In genomic region chr20:24741673-24742072, GRCh38 we compare ENCODE assay signal across 14 cellular contexts.
DNase-seq lines count a peak whose midpoint lies in the region; ATAC-seq and TF ChIP-seq lines count a peak whose summit lies in the region.
"Had no signal": no experiment of that assay in that cellular context is flagged by ENCODE, and none has a peak within 500 bp of the region (broad histone marks: within the 10 kb centered on the region; RNA-seq: fewer than 3 reads in every experiment).

No MANE protein-coding gene starts in this region.

- no peaks in the 10 kb centered on the region for H4K20me1 ChIP-seq in DND-41 (ENCODE audit: insufficient read depth, low read length)

- H3K9me3 Mint-ChIP-seq in activated CD8-positive, alpha-beta T cell treated with anti-CD3 and anti-CD28 coated beads, Interleukin-2, amount 10 ng/mL, durations not matched to agents 7 days and 5 days (ENCODE audit: insufficient read depth), result no peaks in the 10 kb centered on the region
- H3K9me3 Mint-ChIP-seq in activated CD8-positive, alpha-beta T cell treated with anti-CD3 and anti-CD28 coated beads for 36 hours, result no peaks in the 10 kb centered on the region
- no peaks in the 10 kb centered on the region for H3K9me3 Mint-ChIP-seq in endodermal cell
- H3K9me3 Mint-ChIP-seq: CD4-positive, alpha-beta T cell; IgD-negative memory B cell had no signal

- 93 to 95% methylated on average over 2 to 9 of the region's 9 CpGs for WGBS in endodermal cell (ENCODE audit: insufficient coverage in 1 of 2, insufficient read length in 1 of 2), 2 experiments
- 65% methylated on average over 9 of the region's 9 CpGs for WGBS in thymus

- no peaks in the 10 kb centered on the region for H3K27me3 ChIP-seq in DND-41 (ENCODE audit: insufficient read depth, low read length, poor library complexity)
- no peaks in the 10 kb centered on the region for H3K27me3 ChIP-seq in endodermal cell (ENCODE audit: control insufficient read depth, insufficient read depth, low read length, poor library complexity, severe bottlenecking)
- no peaks in the 10 kb centered on the region for H3K27me3 ChIP-seq in thymus (ENCODE audit: control insufficient read depth, insufficient read depth)

- TF ChIP-seq CTCF in activated CD8-positive, alpha-beta T cell treated with anti-CD3 and anti-CD28 coated beads for 36 hours (IDR thresholded peaks at IDR 0.05), result no peak
- TF ChIP-seq CTCF in DND-41 (IDR thresholded peaks at IDR 0.05; ENCODE audit: borderline replicate concordance, extremely low read depth, low read length, poor library complexity, severe bottlenecking) (no peak), endodermal cell (conservative IDR thresholded peaks at IDR 0.05) (peak; percentile 20)

- H3K27ac ChIP-seq in DND-41 (ENCODE audit: low read length) (peak overlapping the region; percentile 15; the same call in 1 of the 2 replicates), endodermal cell (ENCODE audit: low read depth, low read length) (no peak overlapping the region), thymus (ENCODE audit: low read depth) (peak overlapping the region; percentile 6)
- H3K27ac ChIP-seq: GM23248 had no signal

- POLR2A ChIA-PET in activated CD8-positive, alpha-beta T cell treated with anti-CD3 and anti-CD28 coated beads, Interleukin-2, amount 10 ng/mL, durations not matched to agents 7 days and 5 days (lab: Charles Lee), result no interaction called here
- POLR2A ChIA-PET in activated CD8-positive, alpha-beta T cell treated with anti-CD3 and anti-CD28 coated beads for 36 hours (lab: Charles Lee), result no interaction called here

- H3K4me3 ChIP-seq in DND-41 (ENCODE audit: low read depth in 1 of 2, low read length in 2 of 2) (no peak overlapping the region), endodermal cell (ENCODE audit: low read length) (no peak overlapping the region), thymus (ENCODE audit: low read length) (peak overlapping the region; percentile 52)
- H3K4me3 ChIP-seq: GM23248 had no signal

- H3K36me3 Mint-ChIP-seq in activated CD8-positive, alpha-beta T cell treated with anti-CD3 and anti-CD28 coated beads, Interleukin-2, amount 10 ng/mL, durations not matched to agents 7 days and 5 days (ENCODE audit: low read depth), result no peaks in the 10 kb centered on the region
- no peaks in the 10 kb centered on the region for H3K36me3 Mint-ChIP-seq in activated CD8-positive, alpha-beta T cell treated with anti-CD3 and anti-CD28 coated beads for 36 hours (ENCODE audit: low read depth)
- no peaks in the 10 kb centered on the region for H3K36me3 Mint-ChIP-seq in endodermal cell (ENCODE audit: low read depth)
- H3K36me3 Mint-ChIP-seq: IgD-negative memory B cell had no signal

- ATAC-seq in activated CD8-positive, alpha-beta T cell treated with anti-CD3 and anti-CD28 coated beads, Interleukin-2, amount 10 ng/mL, durations not matched to agents 7 days and 5 days, result no peak
- ATAC-seq in activated CD8-positive, alpha-beta T cell treated with anti-CD3 and anti-CD28 coated beads for 36 hours, result no peak
- ATAC-seq in DND-41 (ENCODE audit: insufficient read depth, low read depth) (no peak), HG03108 (IDR thresholded peaks at IDR 0.05; ENCODE audit: unreplicated experiment) (no peak)

- no peak overlapping the region for H3K4me3 Mint-ChIP-seq in activated CD8-positive, alpha-beta T cell treated with anti-CD3 and anti-CD28 coated beads, Interleukin-2, amount 10 ng/mL, durations not matched to agents 7 days and 5 days
- H3K4me3 Mint-ChIP-seq in activated CD8-positive, alpha-beta T cell treated with anti-CD3 and anti-CD28 coated beads for 36 hours, result no peak overlapping the region
- no peak overlapping the region for H3K4me3 Mint-ChIP-seq in endodermal cell
- H3K4me3 Mint-ChIP-seq: CD4-positive, alpha-beta T cell; IgD-negative memory B cell had no signal

- H3K79me2 ChIP-seq in DND-41 (ENCODE audit: insufficient read depth, low read length), result no peaks in the 10 kb centered on the region

- intact Hi-C loops in activated CD8-positive, alpha-beta T cell treated with anti-CD3 and anti-CD28 coated beads for 36 hours (cut with micrococcal nuclease), result no loop called here

- no peaks in the 10 kb centered on the region for H3K9me3 ChIP-seq in DND-41 (ENCODE audit: insufficient read depth, low read length, severe bottlenecking)
- no peaks in the 10 kb centered on the region for H3K9me3 ChIP-seq in endodermal cell (ENCODE audit: control insufficient read depth, low read length)
- no peaks in the 10 kb centered on the region for H3K9me3 ChIP-seq in thymus (ENCODE audit: control insufficient read depth)

- no peak overlapping the region for H2AFZ ChIP-seq in DND-41 (ENCODE audit: low read depth, low read length)
- H2AFZ ChIP-seq: GM23248 had no signal

- H3K9ac ChIP-seq in DND-41 (ENCODE audit: low read depth, low read length) (no peak overlapping the region), endodermal cell (ENCODE audit: extremely low read depth, low read length, poor library complexity, severe bottlenecking) (no peak overlapping the region)
- H3K9ac ChIP-seq: GM23248 had no signal

- DNase-seq in activated CD8-positive, alpha-beta T cell treated with anti-CD3 and anti-CD28 coated beads, Interleukin-2, amount 10 ng/mL, durations not matched to agents 7 days and 5 days, result peak; percentile 16
- DNase-seq in activated CD8-positive, alpha-beta T cell treated with anti-CD3 and anti-CD28 coated beads for 36 hours, result no peak
- no peak for DNase-seq in DND-41
- peak; percentile 36 for DNase-seq in endodermal cell
- DNase-seq in effector CD4-positive, alpha-beta T cell, result no peak
- DNase-seq: 8988T; ACHN; C1 segment of cervical spinal cord; CD4-positive, alpha-beta T cell; EL; GM23248 had no signal

- H3K4me1 ChIP-seq in DND-41 (ENCODE audit: insufficient read depth, low read length) (peaks cover 46% of the 10 kb centered on the region), endodermal cell (ENCODE audit: control insufficient read depth, insufficient read depth, low read length) (no peaks in the 10 kb centered on the region), thymus (ENCODE audit: control insufficient read depth, insufficient read depth, low read length) (peaks cover 62% of the 10 kb centered on the region)

- no peaks in the 10 kb centered on the region for H3K27me3 Mint-ChIP-seq in activated CD8-positive, alpha-beta T cell treated with anti-CD3 and anti-CD28 coated beads, Interleukin-2, amount 10 ng/mL, durations not matched to agents 7 days and 5 days (ENCODE audit: low read depth)
- H3K27me3 Mint-ChIP-seq in activated CD8-positive, alpha-beta T cell treated with anti-CD3 and anti-CD28 coated beads for 36 hours, result no peaks in the 10 kb centered on the region
- peaks cover 5% of the 10 kb centered on the region for H3K27me3 Mint-ChIP-seq in endodermal cell (ENCODE audit: insufficient read depth)
- H3K27me3 Mint-ChIP-seq: CD4-positive, alpha-beta T cell; IgD-negative memory B cell had no signal

- CTCF ChIA-PET in activated CD8-positive, alpha-beta T cell treated with anti-CD3 and anti-CD28 coated beads, Interleukin-2, amount 10 ng/mL, durations not matched to agents 7 days and 5 days (lab: Charles Lee), result no interaction called here
- CTCF ChIA-PET in activated CD8-positive, alpha-beta T cell treated with anti-CD3 and anti-CD28 coated beads for 36 hours (lab: Charles Lee), result no interaction called here

- no peak overlapping the region for H3K27ac Mint-ChIP-seq in activated CD8-positive, alpha-beta T cell treated with anti-CD3 and anti-CD28 coated beads, Interleukin-2, amount 10 ng/mL, durations not matched to agents 7 days and 5 days
- H3K27ac Mint-ChIP-seq in activated CD8-positive, alpha-beta T cell treated with anti-CD3 and anti-CD28 coated beads for 36 hours, result no peak overlapping the region
- H3K27ac Mint-ChIP-seq in endodermal cell, result no peak overlapping the region
- H3K27ac Mint-ChIP-seq: CD4-positive, alpha-beta T cell; IgD-negative memory B cell had no signal

- H3K4me1 Mint-ChIP-seq in activated CD8-positive, alpha-beta T cell treated with anti-CD3 and anti-CD28 coated beads, Interleukin-2, amount 10 ng/mL, durations not matched to agents 7 days and 5 days (ENCODE audit: low read depth), result peaks cover 22% of the 10 kb centered on the region
- peaks cover 20% of the 10 kb centered on the region for H3K4me1 Mint-ChIP-seq in activated CD8-positive, alpha-beta T cell treated with anti-CD3 and anti-CD28 coated beads for 36 hours (ENCODE audit: low read depth)
- H3K4me1 Mint-ChIP-seq in endodermal cell, result peaks cover 5% of the 10 kb centered on the region

- H3K36me3 ChIP-seq in DND-41 (ENCODE audit: insufficient read depth, low read length) (no peaks in the 10 kb centered on the region), endodermal cell (ENCODE audit: control insufficient read depth, insufficient read depth, low read length) (no peaks in the 10 kb centered on the region), thymus (ENCODE audit: control insufficient read depth, insufficient read depth) (no peaks in the 10 kb centered on the region)

- H3K4me2 ChIP-seq in DND-41 (ENCODE audit: insufficient read depth, low read length), result no peak overlapping the region

Comparison
In these comparisons a context has a peak if more than half of its experiments do, and no peak if none do; other contexts are left out.
1. DNase-seq: peak in activated CD8-positive, alpha-beta T cell treated with anti-CD3 and anti-CD28 coated beads, Interleukin-2, amount 10 ng/mL, durations not matched to agents 7 days and 5 days (single experiment) and endodermal cell (single experiment); none in activated CD8-positive, alpha-beta T cell treated with anti-CD3 and anti-CD28 coated beads for 36 hours (single experiment), DND-41 (single experiment) and effector CD4-positive, alpha-beta T cell (single experiment).